ENCODE assay signal across 1 cellular context in the genomic region with DNA sequence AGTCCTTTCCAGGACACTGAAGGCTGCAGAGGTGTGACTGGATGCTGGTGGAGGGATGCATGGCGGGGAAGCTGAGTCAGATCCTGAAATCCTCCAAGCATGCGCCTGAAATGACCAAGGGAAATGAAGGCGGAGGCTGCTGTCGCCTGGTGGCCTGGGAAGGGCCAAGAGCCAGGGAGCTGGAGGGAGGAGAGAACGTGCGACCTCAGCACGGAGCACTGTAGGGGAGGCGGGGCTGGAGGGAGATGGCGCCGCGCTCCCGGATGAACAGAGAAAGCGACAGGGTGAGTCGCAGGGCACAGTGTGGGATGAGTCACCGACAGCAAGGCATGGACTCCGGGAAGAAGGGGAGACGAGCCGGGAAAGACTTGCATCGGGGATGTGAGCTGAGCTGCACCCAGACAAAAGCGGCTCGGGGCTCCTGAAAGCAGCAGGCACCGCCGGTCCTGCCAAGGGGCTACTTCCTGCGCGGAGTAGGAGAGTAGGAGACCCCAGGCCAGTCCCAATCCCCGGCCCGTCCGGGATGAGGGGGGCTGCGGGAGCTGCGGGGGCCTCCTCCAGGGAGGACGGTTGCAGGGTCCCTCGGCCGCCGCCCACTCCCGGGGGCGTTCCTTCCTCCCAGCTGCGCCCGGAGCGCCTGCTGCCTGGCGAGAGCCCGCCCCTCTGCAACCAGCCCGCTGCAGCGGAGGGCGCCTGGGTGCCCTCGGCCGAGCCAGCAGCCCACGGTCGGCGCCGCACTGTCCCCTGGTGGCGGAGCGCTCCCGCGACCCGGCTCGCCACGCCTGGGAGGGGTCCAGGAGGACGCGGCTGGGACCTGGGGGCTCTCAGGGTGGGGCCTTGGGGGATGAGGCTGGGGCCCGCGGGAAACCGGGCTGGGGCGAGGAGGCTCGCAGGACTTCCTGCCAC.
A peak's percentile ranks its signal among the peaks of the same experiment; 100 is the strongest.
TF ChIP-seq lines count a peak whose summit lies in the region.

No MANE protein-coding gene starts in this region.

TF ChIP-seq in GM12878, 131 proteins besides CTCF, POLR2A, EP300 and RAD21 (continued from another document and continues in another):
- TF ChIP-seq, protein P1, sequence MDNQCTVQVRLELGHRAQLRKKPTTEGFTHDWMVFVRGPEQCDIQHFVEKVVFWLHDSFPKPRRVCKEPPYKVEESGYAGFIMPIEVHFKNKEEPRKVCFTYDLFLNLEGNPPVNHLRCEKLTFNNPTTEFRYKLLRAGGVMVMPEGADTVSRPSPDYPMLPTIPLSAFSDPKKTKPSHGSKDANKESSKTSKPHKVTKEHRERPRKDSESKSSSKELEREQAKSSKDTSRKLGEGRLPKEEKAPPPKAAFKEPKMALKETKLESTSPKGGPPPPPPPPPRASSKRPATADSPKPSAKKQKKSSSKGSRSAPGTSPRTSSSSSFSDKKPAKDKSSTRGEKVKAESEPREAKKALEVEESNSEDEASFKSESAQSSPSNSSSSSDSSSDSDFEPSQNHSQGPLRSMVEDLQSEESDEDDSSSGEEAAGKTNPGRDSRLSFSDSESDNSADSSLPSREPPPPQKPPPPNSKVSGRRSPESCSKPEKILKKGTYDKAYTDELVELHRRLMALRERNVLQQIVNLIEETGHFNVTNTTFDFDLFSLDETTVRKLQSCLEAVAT (IDR thresholded peaks at IDR 0.05), result 0 out of 2 replicates have a peak, but pooled peaks have one; percentile 16
- no peak for TF ChIP-seq MEF2A (IDR thresholded peaks at IDR 0.05; ENCODE audit: insufficient read depth, low read depth, low read length)
- no peak; the same call in 1 of the 2 replicates for TF ChIP-seq NBN (IDR thresholded peaks at IDR 0.05)
- no peak for TF ChIP-seq CREB1 (IDR thresholded peaks at IDR 0.05; ENCODE audit: low read depth)
- no peak for TF ChIP-seq MYB (IDR thresholded peaks at IDR 0.05; ENCODE audit: borderline replicate concordance, low read depth, low read length)
- TF ChIP-seq, protein P2, sequence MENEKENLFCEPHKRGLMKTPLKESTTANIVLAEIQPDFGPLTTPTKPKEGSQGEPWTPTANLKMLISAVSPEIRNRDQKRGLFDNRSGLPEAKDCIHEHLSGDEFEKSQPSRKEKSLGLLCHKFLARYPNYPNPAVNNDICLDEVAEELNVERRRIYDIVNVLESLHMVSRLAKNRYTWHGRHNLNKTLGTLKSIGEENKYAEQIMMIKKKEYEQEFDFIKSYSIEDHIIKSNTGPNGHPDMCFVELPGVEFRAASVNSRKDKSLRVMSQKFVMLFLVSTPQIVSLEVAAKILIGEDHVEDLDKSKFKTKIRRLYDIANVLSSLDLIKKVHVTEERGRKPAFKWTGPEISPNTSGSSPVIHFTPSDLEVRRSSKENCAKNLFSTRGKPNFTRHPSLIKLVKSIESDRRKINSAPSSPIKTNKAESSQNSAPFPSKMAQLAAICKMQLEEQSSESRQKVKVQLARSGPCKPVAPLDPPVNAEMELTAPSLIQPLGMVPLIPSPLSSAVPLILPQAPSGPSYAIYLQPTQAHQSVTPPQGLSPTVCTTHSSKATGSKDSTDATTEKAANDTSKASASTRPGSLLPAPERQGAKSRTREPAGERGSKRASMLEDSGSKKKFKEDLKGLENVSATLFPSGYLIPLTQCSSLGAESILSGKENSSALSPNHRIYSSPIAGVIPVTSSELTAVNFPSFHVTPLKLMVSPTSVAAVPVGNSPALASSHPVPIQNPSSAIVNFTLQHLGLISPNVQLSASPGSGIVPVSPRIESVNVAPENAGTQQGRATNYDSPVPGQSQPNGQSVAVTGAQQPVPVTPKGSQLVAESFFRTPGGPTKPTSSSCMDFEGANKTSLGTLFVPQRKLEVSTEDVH (IDR thresholded peaks at IDR 0.05; ENCODE audit: low read depth, partially characterized antibody), result no peak
- no peak for TF ChIP-seq PAX5 (IDR thresholded peaks at IDR 0.05; ENCODE audit: borderline replicate concordance, low read depth, low read length)
- no peak for TF ChIP-seq E4F1 (IDR thresholded peaks at IDR 0.05; ENCODE audit: borderline replicate concordance, partially characterized antibody)
- TF ChIP-seq MXI1 (IDR thresholded peaks at IDR 0.05; ENCODE audit: low read depth, low read length), result no peak
- TF ChIP-seq MTA3 (IDR thresholded peaks at IDR 0.05; ENCODE audit: borderline replicate concordance, low read length), result no peak
- no peak for TF ChIP-seq CBFB (IDR thresholded peaks at IDR 0.05; ENCODE audit: low read depth)
- TF ChIP-seq, protein P3, sequence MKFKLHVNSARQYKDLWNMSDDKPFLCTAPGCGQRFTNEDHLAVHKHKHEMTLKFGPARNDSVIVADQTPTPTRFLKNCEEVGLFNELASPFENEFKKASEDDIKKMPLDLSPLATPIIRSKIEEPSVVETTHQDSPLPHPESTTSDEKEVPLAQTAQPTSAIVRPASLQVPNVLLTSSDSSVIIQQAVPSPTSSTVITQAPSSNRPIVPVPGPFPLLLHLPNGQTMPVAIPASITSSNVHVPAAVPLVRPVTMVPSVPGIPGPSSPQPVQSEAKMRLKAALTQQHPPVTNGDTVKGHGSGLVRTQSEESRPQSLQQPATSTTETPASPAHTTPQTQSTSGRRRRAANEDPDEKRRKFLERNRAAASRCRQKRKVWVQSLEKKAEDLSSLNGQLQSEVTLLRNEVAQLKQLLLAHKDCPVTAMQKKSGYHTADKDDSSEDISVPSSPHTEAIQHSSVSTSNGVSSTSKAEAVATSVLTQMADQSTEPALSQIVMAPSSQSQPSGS (IDR thresholded peaks at IDR 0.05; ENCODE audit: low read length), result no peak
- TF ChIP-seq SRF (IDR thresholded peaks at IDR 0.05; ENCODE audit: low read depth in 2 of 2, low read length in 2 of 2), result no peak; a peak in 1 of 4 replicates
- TF ChIP-seq SUPT20H (IDR thresholded peaks at IDR 0.05; ENCODE audit: borderline replicate concordance, control insufficient read depth, low read depth, low read length), result no peak
- TF ChIP-seq SMARCA5 (IDR thresholded peaks at IDR 0.05), result peak; percentile 89; the same call in 1 of the 2 replicates
- no peak for TF ChIP-seq TBL1XR1 (IDR thresholded peaks at IDR 0.05; ENCODE audit: low read depth, low read length)
- TF ChIP-seq NR2F1 (conservative IDR thresholded peaks at IDR 0.05), result peak; percentile 46; the same call in 1 of the 2 replicates
- TF ChIP-seq SIX5 (IDR thresholded peaks at IDR 0.05; ENCODE audit: low read depth, low read length, severe bottlenecking), result no peak
- no peak for TF ChIP-seq ATF7 (IDR thresholded peaks at IDR 0.05; ENCODE audit: low read depth)
- no peak for TF ChIP-seq RBBP5 (conservative IDR thresholded peaks at IDR 0.05)
- 0 out of 2 replicates have a peak, but pooled peaks have one; percentile 21 for TF ChIP-seq RB1 (IDR thresholded peaks at IDR 0.05; ENCODE audit: borderline replicate concordance)
- TF ChIP-seq CEBPB (IDR thresholded peaks at IDR 0.05; ENCODE audit: borderline replicate concordance in 1 of 2, low read depth in 2 of 2, low read length in 2 of 2), result no peak
- TF ChIP-seq MYC (IDR thresholded peaks at IDR 0.05; ENCODE audit: insufficient read depth, insufficient read length, insufficient replicate concordance, low read length, severe bottlenecking), result no peak
- TF ChIP-seq RUNX3 (IDR thresholded peaks at IDR 0.05; ENCODE audit: low read length), result no peak
- TF ChIP-seq IRF3 (IDR thresholded peaks at IDR 0.05), result no peak
- no peak for TF ChIP-seq FOXK2 (IDR thresholded peaks at IDR 0.05)
- TF ChIP-seq BACH1 (IDR thresholded peaks at IDR 0.05; ENCODE audit: borderline replicate concordance), result 0 out of 2 replicates have a peak, but pooled peaks have one; percentile 48
- no peak for TF ChIP-seq CHD2 (IDR thresholded peaks at IDR 0.05; ENCODE audit: borderline replicate concordance, low read depth, low read length)
- TF ChIP-seq IKZF1 (conservative IDR thresholded peaks at IDR 0.05), result peak; percentile 76
- no peak for TF ChIP-seq ASH2L (IDR thresholded peaks at IDR 0.05; ENCODE audit: borderline replicate concordance, low read depth)
- TF ChIP-seq TAF1 (IDR thresholded peaks at IDR 0.05; ENCODE audit: borderline replicate concordance, low read depth, low read length), result no peak
- TF ChIP-seq, protein P4, sequence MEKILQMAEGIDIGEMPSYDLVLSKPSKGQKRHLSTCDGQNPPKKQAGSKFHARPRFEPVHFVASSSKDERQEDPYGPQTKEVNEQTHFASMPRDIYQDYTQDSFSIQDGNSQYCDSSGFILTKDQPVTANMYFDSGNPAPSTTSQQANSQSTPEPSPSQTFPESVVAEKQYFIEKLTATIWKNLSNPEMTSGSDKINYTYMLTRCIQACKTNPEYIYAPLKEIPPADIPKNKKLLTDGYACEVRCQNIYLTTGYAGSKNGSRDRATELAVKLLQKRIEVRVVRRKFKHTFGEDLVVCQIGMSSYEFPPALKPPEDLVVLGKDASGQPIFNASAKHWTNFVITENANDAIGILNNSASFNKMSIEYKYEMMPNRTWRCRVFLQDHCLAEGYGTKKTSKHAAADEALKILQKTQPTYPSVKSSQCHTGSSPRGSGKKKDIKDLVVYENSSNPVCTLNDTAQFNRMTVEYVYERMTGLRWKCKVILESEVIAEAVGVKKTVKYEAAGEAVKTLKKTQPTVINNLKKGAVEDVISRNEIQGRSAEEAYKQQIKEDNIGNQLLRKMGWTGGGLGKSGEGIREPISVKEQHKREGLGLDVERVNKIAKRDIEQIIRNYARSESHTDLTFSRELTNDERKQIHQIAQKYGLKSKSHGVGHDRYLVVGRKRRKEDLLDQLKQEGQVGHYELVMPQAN (conservative IDR thresholded peaks at IDR 0.05), result peak; percentile 49; the same call in 1 of the 2 replicates
- peak; percentile 26; the same call in 1 of the 2 replicates for TF ChIP-seq POLR2AphosphoS5 (IDR thresholded peaks at IDR 0.05; ENCODE audit: low read length)
- no peak for TF ChIP-seq NR2C1 (IDR thresholded peaks at IDR 0.05)
- TF ChIP-seq CHD4 (IDR thresholded peaks at IDR 0.05), result no peak
- TF ChIP-seq, protein P5, sequence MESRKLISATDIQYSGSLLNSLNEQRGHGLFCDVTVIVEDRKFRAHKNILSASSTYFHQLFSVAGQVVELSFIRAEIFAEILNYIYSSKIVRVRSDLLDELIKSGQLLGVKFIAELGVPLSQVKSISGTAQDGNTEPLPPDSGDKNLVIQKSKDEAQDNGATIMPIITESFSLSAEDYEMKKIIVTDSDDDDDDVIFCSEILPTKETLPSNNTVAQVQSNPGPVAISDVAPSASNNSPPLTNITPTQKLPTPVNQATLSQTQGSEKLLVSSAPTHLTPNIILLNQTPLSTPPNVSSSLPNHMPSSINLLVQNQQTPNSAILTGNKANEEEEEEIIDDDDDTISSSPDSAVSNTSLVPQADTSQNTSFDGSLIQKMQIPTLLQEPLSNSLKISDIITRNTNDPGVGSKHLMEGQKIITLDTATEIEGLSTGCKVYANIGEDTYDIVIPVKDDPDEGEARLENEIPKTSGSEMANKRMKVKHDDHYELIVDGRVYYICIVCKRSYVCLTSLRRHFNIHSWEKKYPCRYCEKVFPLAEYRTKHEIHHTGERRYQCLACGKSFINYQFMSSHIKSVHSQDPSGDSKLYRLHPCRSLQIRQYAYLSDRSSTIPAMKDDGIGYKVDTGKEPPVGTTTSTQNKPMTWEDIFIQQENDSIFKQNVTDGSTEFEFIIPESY (IDR thresholded peaks at IDR 0.05), result no peak
- TF ChIP-seq BCL11A (IDR thresholded peaks at IDR 0.05; ENCODE audit: low read depth, low read length), result no peak
- no peak for TF ChIP-seq KDM1A (IDR thresholded peaks at IDR 0.05; ENCODE audit: borderline replicate concordance)
- no peak for TF ChIP-seq NFIC (IDR thresholded peaks at IDR 0.05; ENCODE audit: low read depth, low read length)
- TF ChIP-seq SMAD1 (IDR thresholded peaks at IDR 0.05; ENCODE audit: low read depth, partially characterized antibody), result no peak
- TF ChIP-seq NFYA (IDR thresholded peaks at IDR 0.05; ENCODE audit: borderline replicate concordance, low read depth, low read length), result no peak
- no peak for TF ChIP-seq HDGF (IDR thresholded peaks at IDR 0.05)
- no peak for TF ChIP-seq SP1 (IDR thresholded peaks at IDR 0.05; ENCODE audit: low read depth, low read length)
- no peak for TF ChIP-seq ETV6 (conservative IDR thresholded peaks at IDR 0.05 in 1 of 2, IDR thresholded peaks at IDR 0.05 in 1 of 2; ENCODE audit: borderline replicate concordance in 1 of 2, low read depth in 1 of 2)
- no peak for TF ChIP-seq SKIL (IDR thresholded peaks at IDR 0.05; ENCODE audit: low read depth, poor library complexity, severe bottlenecking)
- no peak for TF ChIP-seq GABPA (IDR thresholded peaks at IDR 0.05; ENCODE audit: low read depth)
- TF ChIP-seq POLR2AphosphoS2 (IDR thresholded peaks at IDR 0.05; ENCODE audit: low read depth, low read length), result no peak
- no peak for TF ChIP-seq KAT2A (conservative IDR thresholded peaks at IDR 0.05; ENCODE audit: control insufficient read depth, low read depth, low read length)
- no peak for TF ChIP-seq STAT3 (IDR thresholded peaks at IDR 0.05; ENCODE audit: low read depth, low read length)
